ENCODE assay signal across 10 cellular contexts in genomic region chr20:50395258-50395729, GRCh38.
A peak's percentile ranks its signal among the peaks of the same experiment; 100 is the strongest.
DNase-seq lines count a peak whose midpoint lies in the region; ATAC-seq lines count a peak whose summit lies in the region.
"Had no signal": no experiment of that assay in that cellular context is flagged by ENCODE, and none has a peak within 500 bp of the region (broad histone marks: within the 10 kb centered on the region; RNA-seq: fewer than 3 reads in every experiment).

No MANE protein-coding gene starts in this region.

- H3K4me3 Mint-ChIP-seq in T-cell, result no peak overlapping the region
- H3K4me3 Mint-ChIP-seq: brain had no signal

- H3K4me1 ChIP-seq in skeletal muscle tissue (ENCODE audit: control insufficient read depth in 3 of 3, insufficient read depth in 3 of 3, low read length in 3 of 3), result peaks cover 57 to 68% (median 65%) of the 10 kb centered on the region in 3 donors

- H3K4me3 ChIP-seq in skeletal muscle tissue (ENCODE audit: low read length in 3 of 3), result no peak overlapping the region
- H3K4me3 ChIP-seq: SK-N-MC had no signal

- peak; percentile 59 for ATAC-seq in left lobe of liver
- no peak for ATAC-seq in T-cell (replicated peaks in 1 of 4)

- no peak overlapping the region for H3K27ac Mint-ChIP-seq in T-cell

- DNase-seq in HCEC 1CT (peak; percentile 42), left lobe of liver (ENCODE audit: low spot score) (peak; percentile 97), NCI-H1436 treated with DMSO at 0.1 percent for 48 hours (lab: John Stamatoyannopoulos, UW) (no peak), H4 (ENCODE audit: low spot score) (no peak), T-cell (no peak)
- DNase-seq in stimulated activated CD4-positive, alpha-beta T cell treated with anti-CD3 and anti-CD28 coated beads, Interleukin-12 subunit alpha, Interleukin-12 subunit beta, amount 100 ng/mL, for 4 hours, result no peak

- H3K9me3 Mint-ChIP-seq in T-cell, result no peaks in the 10 kb centered on the region
- H3K9me3 Mint-ChIP-seq: brain had no signal

- H3K9me3 ChIP-seq in skeletal muscle tissue (ENCODE audit: control insufficient read depth in 3 of 3, low read length in 3 of 3), result no peaks in the 10 kb centered on the region

- H3K36me3 Mint-ChIP-seq in T-cell, result no peaks in the 10 kb centered on the region
- H3K36me3 Mint-ChIP-seq: brain had no signal

- H3K27me3 ChIP-seq in skeletal muscle tissue (ENCODE audit: control insufficient read depth in 3 of 3, insufficient read depth in 3 of 3, low read length in 3 of 3), result no peaks in the 10 kb centered on the region

- POLR2A ChIA-PET in T-cell (lab: Charles Lee), result no interaction called here

- H3K27ac ChIP-seq in cingulate gyrus (ENCODE audit: low read depth, low read length), result peak overlapping the region; percentile 39
- H3K27ac ChIP-seq in skeletal muscle tissue (ENCODE audit: low read depth, low read length), result peak overlapping the region; percentile 96
- H3K27ac ChIP-seq: SK-N-MC had no signal

- peak overlapping the region; percentile 55 to 70 (median 63) for H3K9ac ChIP-seq in skeletal muscle tissue (ENCODE audit: low read depth in 1 of 3, low read length in 3 of 3)

- CTCF ChIA-PET in T-cell (lab: Charles Lee), result no interaction called here

- H3K4me1 Mint-ChIP-seq in T-cell, result peaks cover 0 to 8% (median 2%) of the 10 kb centered on the region in 3 donors

- H3K36me3 ChIP-seq in skeletal muscle tissue (ENCODE audit: control insufficient read depth in 3 of 3, insufficient read depth in 3 of 3, low read length in 3 of 3), result no peaks in the 10 kb centered on the region

- H3K27me3 Mint-ChIP-seq in T-cell, result no peaks in the 10 kb centered on the region

Comparison
In these comparisons a context has a peak if more than half of its experiments do, and no peak if none do; other contexts are left out.
1. DNase-seq: peak in HCEC 1CT (single experiment) and left lobe of liver (single experiment); none in stimulated activated CD4-positive, alpha-beta T cell treated with anti-CD3 and anti-CD28 coated beads, Interleukin-12 subunit alpha, Interleukin-12 subunit beta, amount 100 ng/mL, for 4 hours (single experiment), NCI-H1436 treated with DMSO at 0.1 percent for 48 hours (single experiment), H4 (single experiment) and T-cell (0 of 34).